ENCODE assay signal across 28 cellular contexts in the genomic region with DNA sequence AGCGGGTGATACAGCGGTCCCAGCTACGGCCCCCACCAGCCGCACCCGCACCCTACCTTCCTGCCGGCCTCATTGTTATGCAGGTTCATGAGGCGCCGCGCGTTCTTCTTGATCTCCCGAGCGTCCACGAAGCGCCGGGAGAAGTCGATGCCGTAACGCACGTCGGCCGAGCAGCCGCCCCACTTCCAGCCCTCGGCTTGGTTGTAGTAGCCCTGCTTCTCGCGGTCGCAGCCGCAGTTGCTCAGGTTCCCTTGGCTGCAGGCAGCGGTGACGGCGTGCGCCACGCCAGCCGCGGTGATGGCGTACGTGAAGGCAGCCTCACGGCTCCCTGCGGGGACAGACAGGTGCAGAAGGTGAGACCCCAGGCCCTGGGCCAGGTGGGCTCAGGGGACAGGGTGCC. TPM values are rescaled to one million over a fixed set of nuclear protein-coding genes. Genes with fewer than 3 reads are reported as not detected.
DNase-seq lines count a peak whose midpoint lies in the region; ATAC-seq, FAIRE-seq and TF ChIP-seq lines count a peak whose summit lies in the region.
"Had no signal": no experiment of that assay in that cellular context is flagged by ENCODE, and none has a peak within 500 bp of the region (broad histone marks: within the 10 kb centered on the region; RNA-seq: fewer than 3 reads in every experiment).

No MANE protein-coding gene starts in this region.

- TF ChIP-seq POLR2A in H1 (IDR thresholded peaks at IDR 0.05; ENCODE audit: control extremely low read depth in 1 of 2, low read depth in 2 of 2, low read length in 2 of 2): no peak
- TF ChIP-seq POLR2A in tibial nerve (IDR thresholded peaks at IDR 0.05): no peak

- peak overlapping the region in 8 of 11 experiments; percentile 35 to 62 (median 42); a peak in 10 of 22 replicates for H3K4me2 ChIP-seq in BLaER1 treated with 17β-estradiol and CSF1 and Interleukin-3, amounts not matched to agents 10 nM and 100 nM
- no peak overlapping the region for H3K4me2 ChIP-seq in H1 (ENCODE audit: insufficient read depth in 1 of 2, low read depth in 2 of 2, low read length in 2 of 2)
- H3K4me2 ChIP-seq in neuronal stem cell (ENCODE audit: insufficient read depth, low read length, poor library complexity, severe bottlenecking): no peak overlapping the region

- TF ChIP-seq CTCF in WTC11 (IDR thresholded peaks at IDR 0.05) (no peak), H1 (IDR thresholded peaks at IDR 0.05; ENCODE audit: control extremely low read depth in 1 of 3, insufficient read depth in 1 of 3, low read depth in 1 of 3, low read length in 3 of 3) (no peak), tibial nerve (IDR thresholded peaks at IDR 0.05) (no peak)

- WGBS in H1 (ENCODE audit: extremely low coverage in 1 of 2, insufficient coverage in 1 of 2, insufficient read length in 1 of 2, insufficient replicate concordance in 2 of 2, low coverage in 1 of 2, low lambda C conversion rate in 2 of 2, missing lambda C conversion rate in 1 of 2), 2 experiments: 85% methylated on average over 35 of the region's 38 CpGs; no CpG with 5 or more reads in 1 of the 2 experiments
- no CpG with 5 or more reads among the region's 38 CpGs for WGBS in neuronal stem cell (ENCODE audit: extremely low coverage in 2 of 2, insufficient read length in 2 of 2, insufficient replicate concordance in 1 of 2), 2 donors
- WGBS in tibial nerve, 2 donors: 82 to 87% methylated on average over 29 to 36 of the region's 38 CpGs

- FAIRE-seq in H1 (lab: Jason Lieb, UNC): no peak
- FAIRE-seq: A204.1, GM12878, GM12892, GM18507 had no signal

- H3K23me2 ChIP-seq in H1 (ENCODE audit: low read depth, low read length): peaks cover 7% of the 10 kb centered on the region; the same call in 1 of the 2 replicates

- H3K4ac ChIP-seq in H1 (replicated peaks; ENCODE audit: insufficient read length, low read depth, low read length) (peak overlapping the region; percentile 85), neuronal stem cell (ENCODE audit: low read length) (no peak overlapping the region)

- no peak for ATAC-seq in WTC11
- ATAC-seq: GM12878 had no signal

- DNase-seq in WTC11 (ENCODE audit: low spot score) (no peak), H1 (ENCODE audit: low read depth in 1 of 2, low spot score in 2 of 2) (no peak), neuronal stem cell (ENCODE audit: low spot score) (no peak), tibial nerve (ENCODE audit: low spot score in 2 of 2) (no peak), NK-92 (lab: John Stamatoyannopoulos, UW; ENCODE audit: unreplicated experiment) (no peak), kidney glomerular epithelial cell (lab: John Stamatoyannopoulos, UW) (no peak)
- DNase-seq in activated effector memory CD4-positive, alpha-beta T cell treated with anti-CD3 and anti-CD28 coated beads, Interleukin-2, amount 50 U/mL, for 16 hours: no peak
- DNase-seq: 8988T; ACHN; C1 segment of cervical spinal cord; CD4-positive, alpha-beta memory T cell; CD4-positive, CD25-positive, alpha-beta regulatory T cell; CD8-positive, alpha-beta memory T cell; COR-L47; DMS 273 treated with DMSO at 0.1 percent for 48 hours; DMS153; DMS53; DMS79 treated with DMSO at 0.1 percent for 48 hours; GDM1 had no signal

- no peak overlapping the region for H2BK15ac ChIP-seq in H1 (ENCODE audit: low read length)
- H2BK15ac ChIP-seq in neuronal stem cell (ENCODE audit: low read length): peak overlapping the region; percentile 91

- H2BK20ac ChIP-seq in H1 (ENCODE audit: low read length): no peak overlapping the region

- no peaks in the 10 kb centered on the region for H3K4me1 Mint-ChIP-seq in WTC11
- H3K4me1 Mint-ChIP-seq: CD14-positive monocyte; CD4-positive, alpha-beta memory T cell; CD4-positive, CD25-positive, alpha-beta regulatory T cell; CD8-positive, alpha-beta memory T cell had no signal

- no peaks in the 10 kb centered on the region for H3K27me3 Mint-ChIP-seq in WTC11 (ENCODE audit: low read depth)

- peaks cover 0 to 57% (median 10%) of the 10 kb centered on the region in 11 experiments; a peak in 8 of 22 replicates for H4K20me1 ChIP-seq in BLaER1 treated with 17β-estradiol and CSF1 and Interleukin-3, amounts not matched to agents 10 nM and 100 nM
- H4K20me1 ChIP-seq in H1 (replicated peaks in 1 of 2; ENCODE audit: control insufficient read depth in 1 of 2, insufficient read depth in 2 of 2, low read length in 2 of 2): peaks cover 0 to 2% of the 10 kb centered on the region in 2 experiments

- H3K9me3 ChIP-seq in BLaER1 treated with 17β-estradiol and CSF1 and Interleukin-3, amounts not matched to agents 10 nM and 100 nM (replicated peaks in 1 of 11): no peaks in the 10 kb centered on the region
- H3K9me3 ChIP-seq in H1 (ENCODE audit: insufficient read depth in 2 of 2, low read depth in 1 of 2, low read length in 1 of 2) (no peaks in the 10 kb centered on the region), neuronal stem cell (replicated peaks in 1 of 2; ENCODE audit: control insufficient read depth in 2 of 2, insufficient read depth in 1 of 2, low read depth in 1 of 2, low read length in 2 of 2) (peaks cover 0 to 1% of the 10 kb centered on the region in 2 donors), tibial nerve (no peaks in the 10 kb centered on the region)
- H3K9me3 ChIP-seq: BE2C had no signal

- peaks cover 11 to 56% (median 51%) of the 10 kb centered on the region in 10 experiments for H3K4me1 ChIP-seq in BLaER1 treated with 17β-estradiol and CSF1 and Interleukin-3, amounts not matched to agents 10 nM and 100 nM
- H3K4me1 ChIP-seq in H1 (replicated peaks in 1 of 4; ENCODE audit: control insufficient read depth in 3 of 4, insufficient read depth in 4 of 4, low read length in 3 of 4) (no peaks in the 10 kb centered on the region), neuronal stem cell (ENCODE audit: control insufficient read depth in 2 of 2, insufficient read depth in 1 of 2, low read depth in 1 of 2, low read length in 2 of 2) (peaks cover 0 to 15% of the 10 kb centered on the region in 2 donors), tibial nerve (peaks cover 0 to 10% (median 0%) of the 10 kb centered on the region in 4 donors)

- POLR2A ChIA-PET in WTC11 (lab: Charles Lee) (no interaction called here), H1 (lab: Charles Lee; ENCODE audit: partially characterized antibody) (no interaction called here)

- H2BK120ac ChIP-seq in H1 (replicated peaks; ENCODE audit: low read depth, low read length) (no peak overlapping the region), neuronal stem cell (ENCODE audit: low read depth, low read length) (no peak overlapping the region)

- H3K9ac ChIP-seq in BLaER1 treated with 17β-estradiol and CSF1 and Interleukin-3, amounts not matched to agents 10 nM and 100 nM: no peak overlapping the region
- H3K9ac ChIP-seq in H1 (replicated peaks in 1 of 4; ENCODE audit: extremely low read depth in 1 of 4, low read depth in 3 of 4, low read length in 3 of 4) (no peak overlapping the region), neuronal stem cell (ENCODE audit: low read depth, low read length, poor library complexity) (peak overlapping the region; percentile 18)

- H2BK5ac ChIP-seq in H1 (ENCODE audit: low read depth, low read length) (no peak overlapping the region), neuronal stem cell (ENCODE audit: low read length) (peak overlapping the region; percentile 95)

- H4K8ac ChIP-seq in H1 (ENCODE audit: extremely low read depth, insufficient read depth, low read length): peak overlapping the region; percentile 68; the same call in 1 of the 2 replicates
- no peak overlapping the region for H4K8ac ChIP-seq in neuronal stem cell (ENCODE audit: low read depth, low read length)

- CTCF ChIA-PET in WTC11 (lab: Charles Lee) (interaction anchor here (1.2 kb wide), 1 partner anchor 76 kb away, joined by 3 read pairs; no protein-coding TSS in a partner anchor), H1 (lab: Charles Lee; ENCODE audit: partially characterized antibody) (interaction anchor here (1.2 to 1.5 kb wide), 2 partner anchors 39 to 67 kb away, joined by 3 to 5 read pairs; no protein-coding TSS in a partner anchor)

- H3K23ac ChIP-seq in H1 (ENCODE audit: insufficient read length) (no peak overlapping the region), neuronal stem cell (ENCODE audit: low read depth, low read length, poor library complexity) (peak overlapping the region; percentile 1)

- peaks cover 4% of the 10 kb centered on the region; the same call in 1 of the 2 replicates for H3K79me1 ChIP-seq in H1 (ENCODE audit: low read depth, low read length)
- H3K79me1 ChIP-seq in neuronal stem cell (ENCODE audit: low read depth, low read length): peaks cover 7% of the 10 kb centered on the region

- H3K4me3 Mint-ChIP-seq in WTC11: no peak overlapping the region
- H3K4me3 Mint-ChIP-seq: CD4-positive, alpha-beta memory T cell; CD4-positive, CD25-positive, alpha-beta regulatory T cell; CD8-positive, alpha-beta memory T cell had no signal

- H3K14ac ChIP-seq in H1 (ENCODE audit: insufficient read length): no peak overlapping the region
- peak overlapping the region; percentile 63 for H3K14ac ChIP-seq in neuronal stem cell (ENCODE audit: low read length)

- H3K56ac ChIP-seq in H1 (replicated peaks; ENCODE audit: insufficient read length, low read depth, low read length): no peak overlapping the region

- TF ChIP-seq EP300 in H1 (IDR thresholded peaks at IDR 0.05; ENCODE audit: borderline replicate concordance in 1 of 2, low read depth in 2 of 2, low read length in 2 of 2): no peak
- TF ChIP-seq EP300 in tibial nerve (IDR thresholded peaks at IDR 0.05): no peak

- no peak overlapping the region for H3K27ac ChIP-seq in BLaER1 treated with 17β-estradiol and CSF1 and Interleukin-3, amounts not matched to agents 10 nM and 100 nM
- H3K27ac ChIP-seq in H1 (ENCODE audit: low read depth, low read length) (no peak overlapping the region), neuronal stem cell (replicated peaks; ENCODE audit: low read length) (no peak overlapping the region), tibial nerve (no peak overlapping the region)

- H4K91ac ChIP-seq in H1 (replicated peaks; ENCODE audit: insufficient read length, low read length): peak overlapping the region; percentile 65
- H4K91ac ChIP-seq in neuronal stem cell (ENCODE audit: low read depth, low read length, poor library complexity): no peak overlapping the region

- H3K9me3 Mint-ChIP-seq in WTC11: no peaks in the 10 kb centered on the region
- H3K9me3 Mint-ChIP-seq: CD8-positive, alpha-beta memory T cell had no signal

- no peak overlapping the region for H3K4me3 ChIP-seq in BLaER1 treated with 17β-estradiol and CSF1 and Interleukin-3, amounts not matched to agents 10 nM and 100 nM
- H3K4me3 ChIP-seq in H1 (ENCODE audit: extremely low read depth in 1 of 4, insufficient read depth in 2 of 4, low read depth in 3 of 4, low read length in 4 of 4) (no peak overlapping the region), neuronal stem cell (ENCODE audit: low read length in 2 of 2) (no peak overlapping the region), tibial nerve (no peak overlapping the region)
- H3K4me3 ChIP-seq: GM12878 had no signal

- no peaks in the 10 kb centered on the region for H3K36me3 ChIP-seq in BLaER1 treated with 17β-estradiol and CSF1 and Interleukin-3, amounts not matched to agents 10 nM and 100 nM
- H3K36me3 ChIP-seq in H1 (ENCODE audit: control insufficient read depth in 2 of 4, insufficient read depth in 4 of 4, low read length in 3 of 4): no peaks in the 10 kb centered on the region
- H3K36me3 ChIP-seq in neuronal stem cell (replicated peaks in 1 of 2; ENCODE audit: control insufficient read depth in 2 of 2, insufficient read depth in 2 of 2, low read length in 2 of 2): peaks cover 0 to 2% of the 10 kb centered on the region in 2 donors
- no peaks in the 10 kb centered on the region for H3K36me3 ChIP-seq in tibial nerve
- H3K36me3 ChIP-seq: BE2C had no signal

- H2BK12ac ChIP-seq in H1 (ENCODE audit: low read depth, low read length) (no peak overlapping the region), neuronal stem cell (ENCODE audit: low read length) (peak overlapping the region; percentile 96)

- peaks cover 13 to 44% (median 40%) of the 10 kb centered on the region in 11 experiments for H3K27me3 ChIP-seq in BLaER1 treated with 17β-estradiol and CSF1 and Interleukin-3, amounts not matched to agents 10 nM and 100 nM
- H3K27me3 ChIP-seq in H1 (replicated peaks in 1 of 4; ENCODE audit: control insufficient read depth in 3 of 4, extremely low read depth in 1 of 4, insufficient read depth in 3 of 4, low read length in 3 of 4) (no peaks in the 10 kb centered on the region), neuronal stem cell (ENCODE audit: control insufficient read depth in 3 of 3, insufficient read depth in 3 of 3, low read depth in 1 of 3, low read length in 3 of 3) (peaks cover 0 to 9% (median 0%) of the 10 kb centered on the region in 3 experiments), tibial nerve (peaks cover 0 to 55% of the 10 kb centered on the region in 2 donors)
- H3K27me3 ChIP-seq: BE2C had no signal

- H3K36me3 Mint-ChIP-seq in WTC11: no peaks in the 10 kb centered on the region
- H3K36me3 Mint-ChIP-seq: CD14-positive monocyte; CD4-positive, alpha-beta memory T cell; CD4-positive, CD25-positive, alpha-beta regulatory T cell; CD8-positive, alpha-beta memory T cell had no signal

- H4K5ac ChIP-seq in H1 (ENCODE audit: insufficient read length, low read depth, low read length): no peak overlapping the region

- H3K79me2 ChIP-seq in H1 (ENCODE audit: control insufficient read depth in 1 of 2, insufficient read depth in 2 of 2, low read length in 2 of 2): no peaks in the 10 kb centered on the region

- no peak overlapping the region for H3K27ac Mint-ChIP-seq in WTC11
- H3K27ac Mint-ChIP-seq: CD4-positive, alpha-beta memory T cell; CD4-positive, CD25-positive, alpha-beta regulatory T cell; CD8-positive, alpha-beta memory T cell had no signal

- no peak overlapping the region for H2AFZ ChIP-seq in H1 (ENCODE audit: low read length)
- H2AFZ ChIP-seq in neuronal stem cell (ENCODE audit: low read length): no peak overlapping the region

- no peak for TF ChIP-seq RAD21 in H1 (IDR thresholded peaks at IDR 0.05 in 1 of 2, conservative IDR thresholded peaks at IDR 0.05 in 1 of 2; ENCODE audit: low read depth in 2 of 2, low read length in 2 of 2)

- H2AK5ac ChIP-seq in H1 (ENCODE audit: low read depth, low read length) (no peak overlapping the region), neuronal stem cell (ENCODE audit: low read depth, low read length) (peak overlapping the region; percentile 90)

- H3K18ac ChIP-seq in H1 (ENCODE audit: extremely low read depth, low read length): no peak overlapping the region
- peak overlapping the region; percentile 78 for H3K18ac ChIP-seq in neuronal stem cell (ENCODE audit: low read length)

RNA-seq across cellular contexts. Expression of a gene that starts 45.9 kb away (rescaled TPM):
- 0.18 to 0.33 TPM (median 0.23 TPM) in 3 replicates for total RNA-seq in WTC11 (2021)
- total RNA-seq in H1 (2021; fragmentation: NEBNext Ultra II Directional; extraction: Animal tissue kit (Norgen Biotek cat#: 25700)): 0.13 and 0.24 TPM in 2 replicates
- polyA plus RNA-seq in H1 (2011; rRNA removed): 0.14 and 0.24 TPM in 2 replicates
- polyA plus RNA-seq in H1 (2011; cell fraction: cytosol; rRNA removed): 0.12 TPM
- polyA plus RNA-seq in H1 (2011; cell fraction: nucleus; rRNA removed): 0.27 TPM
- polyA plus RNA-seq in H1 (2012, experiment 1 of 2): 0.14 to 0.46 TPM (median 0.23 TPM) in 4 replicates
- polyA plus RNA-seq in H1 (2012, experiment 2 of 2): 0.29 TPM
- 0.08 TPM for polyA plus RNA-seq in H1 (2013, experiment 1 of 2)
- 0.13 TPM for polyA plus RNA-seq in H1 (2013, experiment 2 of 2)
- 0.16 and 0.17 TPM in 2 replicates for polyA minus RNA-seq in H1 (2011; rRNA and poly(A)+ RNA removed)
- polyA minus RNA-seq in H1 (2011; cell fraction: cytosol; rRNA and poly(A)+ RNA removed): not detected
- polyA minus RNA-seq in H1 (2011; cell fraction: nucleus; rRNA and poly(A)+ RNA removed): 0.30 TPM
- polyA plus RNA-seq in neuronal stem cell (2013, experiment 1 of 2): 8.6 TPM
- polyA plus RNA-seq in neuronal stem cell (2013, experiment 2 of 2): 8.5 TPM
- not detected for total RNA-seq in tibial nerve
- total RNA-seq: A673; CD4-positive, alpha-beta memory T cell; CD4-positive, CD25-positive, alpha-beta regulatory T cell; CD8-positive, alpha-beta memory T cell; G401; GM12878 had no signal
- polyA plus RNA-seq: CD14-positive monocyte; CD4-positive, alpha-beta memory T cell; CD4-positive, CD25-positive, alpha-beta regulatory T cell; CD8-positive, alpha-beta memory T cell had no signal

Comparison
In these comparisons a context has a peak if more than half of its experiments do, and no peak if none do; other contexts are left out.
1. H3K4me2 ChIP-seq: peak in BLaER1 treated with 17β-estradiol and CSF1 and Interleukin-3, amounts not matched to agents 10 nM and 100 nM (8 of 11); none in H1 (0 of 2) and neuronal stem cell (single experiment).